Comparison of ENCODE assay signal across 28 cellular contexts in genomic region chr13:61188057-61188456, GRCh38.
"Had no signal": no experiment of that assay in that cellular context is flagged by ENCODE, and none has a peak within 500 bp of the region (broad histone marks: within the 10 kb centered on the region; RNA-seq: fewer than 3 reads in every experiment).

No MANE protein-coding gene starts in this region.

- H3K36me3 ChIP-seq: MG63 had no signal

- H3K4me3 ChIP-seq: MG63 had no signal

- H3K9me3 ChIP-seq: MG63 had no signal

- DNase-seq: Karpas-422, Kasumi-1, MG63, MM.1S, MV-4-11, NCI-H1048, NCI-H1092, NCI-H1092 treated with DMSO at 0.1 percent for 48 hours, NCI-H1417 treated with DMSO at 0.1 percent for 48 hours, NCI-H1436, NCI-H1436 treated with DMSO at 0.1 percent for 48 hours, NCI-H146, NCI-H1694, NCI-H1694 treated with DMSO at 0.1 percent for 48 hours, NCI-H187, NCI-H187 treated with DMSO at 0.1 percent for 48 hours, NCI-H1930, NCI-H2029, NCI-H2029 treated with DMSO at 0.1 percent for 48 hours, NCI-H2081 treated with DMSO at 0.1 percent for 48 hours, NCI-H2107, NCI-H2171, NCI-H2227 treated with DMSO at 0.1 percent for 48 hours, NCI-H226, NCI-H446, NCI-H446 treated with DMSO at 0.1 percent for 48 hours, NCI-H510A treated with DMSO at 0.1 percent for 48 hours, NCI-H524 had no signal

- H3K27me3 ChIP-seq: MG63 had no signal
